Comparison of ENCODE assay signal across 32 cellular contexts in genomic region chr20:43740642-43741041, GRCh38. TPM values are rescaled to one million over a fixed set of nuclear protein-coding genes. Genes with fewer than 3 reads are reported as not detected.
"Had no signal": no experiment of that assay in that cellular context is flagged by ENCODE, and none has a peak within 500 bp of the region (broad histone marks: within the 10 kb centered on the region; RNA-seq: fewer than 3 reads in every experiment).

No MANE protein-coding gene starts in this region.

- H3K27ac Mint-ChIP-seq: stimulated activated effector memory CD8-positive, alpha-beta T cell treated with anti-CD3 and anti-CD28 coated beads, Interleukin-12 subunit alpha, Interleukin-12 subunit beta, amount 100 ng/mL, for 72 hours; stimulated activated memory B cell treated with anti-CD40 and anti-IgM and Interleukin-4, amounts not matched to agents 10 μg/mL and 1 μg/mL and 100 μg/mL, for 72 hours; stimulated activated naive B cell treated with anti-CD40 and anti-IgM and Interleukin-4, amounts not matched to agents 10 μg/mL and 1 μg/mL and 100 μg/mL, for 72 hours; stimulated activated naive CD8-positive, alpha-beta T cell treated with anti-CD3 and anti-CD28 coated beads, Interleukin-15, amount 100 ng/mL, for 72 hours; stimulated activated naive CD8-positive, alpha-beta T cell treated with anti-CD3 and anti-CD28 coated beads, Interleukin-15, Interleukin-2, amounts not matched to agents 100 ng/mL and 50 ng/mL, for 24 hours; type B pancreatic cell had no signal

- H3K4me1 ChIP-seq: suprapubic skin, testis, thyroid gland, tibial artery, tibial nerve, uterus, vagina had no signal

- DNase-seq: stimulated activated CD4-positive, alpha-beta T cell treated with anti-CD3 and anti-CD28 coated beads, Interleukin-2, amount 100 ng/mL, for 48 hours; stimulated activated CD4-positive, alpha-beta T cell treated with anti-CD3 and anti-CD28 coated beads, Interleukin-4, amount 100 ng/mL, for 1 hour; stimulated activated CD4-positive, alpha-beta T cell treated with anti-CD3 and anti-CD28 coated beads, Interleukin-4, amount 100 ng/mL, for 24 hours; stimulated activated CD4-positive, alpha-beta T cell treated with anti-CD3 and anti-CD28 coated beads, Interleukin-4, amount 100 ng/mL, for 4 hours; stimulated activated CD8-positive, alpha-beta memory T cell treated with anti-CD3 and anti-CD28 coated beads, Interleukin-4, amount 100 ng/mL, for 48 hours; stimulated activated naive B cell treated with anti-CD40 and anti-IgM and Interleukin-4, amounts not matched to agents 10 μg/mL and 1 μg/mL and 100 μg/mL, for 72 hours; stimulated activated naive CD4-positive, alpha-beta T cell; stimulated activated naive CD4-positive, alpha-beta T cell treated with Interleukin-2 at 50 U/mL for 16 hours; stimulated activated naive CD8-positive, alpha-beta T cell treated with anti-CD3 and anti-CD28 coated beads, Interleukin-15, amount 100 ng/mL, for 72 hours; stimulated activated naive CD8-positive, alpha-beta T cell treated with anti-CD3 and anti-CD28 coated beads, Interleukin-15, Interleukin-2, amounts not matched to agents 100 U/mL and 50 U/mL, for 24 hours; stomach; substantia nigra; testis; thyroid gland; tibial artery; transverse colon; trophoblast cell; upper lobe of right lung; uterus had no signal

- H3K9me3 Mint-ChIP-seq: stimulated activated effector memory CD8-positive, alpha-beta T cell treated with anti-CD3 and anti-CD28 coated beads, Interleukin-12 subunit alpha, Interleukin-12 subunit beta, amount 100 ng/mL, for 72 hours; stimulated activated naive CD8-positive, alpha-beta T cell treated with anti-CD3 and anti-CD28 coated beads, Interleukin-15, amount 100 ng/mL, for 72 hours; stimulated activated naive CD8-positive, alpha-beta T cell treated with anti-CD3 and anti-CD28 coated beads, Interleukin-15, Interleukin-2, amounts not matched to agents 100 ng/mL and 50 ng/mL, for 24 hours; type B pancreatic cell had no signal

- H3K27me3 Mint-ChIP-seq: stimulated activated memory B cell treated with anti-CD40 and anti-IgM and Interleukin-4, amounts not matched to agents 10 μg/mL and 1 μg/mL and 100 μg/mL, for 72 hours; stimulated activated naive CD8-positive, alpha-beta T cell treated with anti-CD3 and anti-CD28 coated beads, Interleukin-15, Interleukin-2, amounts not matched to agents 100 ng/mL and 50 ng/mL, for 24 hours had no signal

- H3K9me3 ChIP-seq: stomach, suprapubic skin, testis, thoracic aorta, thyroid gland, tibial artery, tibial nerve, transverse colon, upper lobe of right lung, uterus, vagina had no signal

- H3K4me3 ChIP-seq: stomach, suprapubic skin, testis, thoracic aorta, thyroid gland, tibial artery, tibial nerve, transverse colon, upper lobe of right lung, uterus, vagina had no signal

- H3K36me3 Mint-ChIP-seq: stimulated activated effector memory CD8-positive, alpha-beta T cell treated with anti-CD3 and anti-CD28 coated beads, Interleukin-12 subunit alpha, Interleukin-12 subunit beta, amount 100 ng/mL, for 72 hours; type B pancreatic cell had no signal

- H3K27me3 ChIP-seq: testis, thyroid gland, tibial nerve, upper lobe of right lung, uterus, vagina had no signal

- FAIRE-seq: urothelium cell line had no signal

- H3K27ac ChIP-seq: stomach, suprapubic skin, testis, thoracic aorta, thyroid gland, tibial artery, tibial nerve, transverse colon, upper lobe of right lung, uterus, vagina had no signal

- ATAC-seq: stimulated activated effector memory CD8-positive, alpha-beta T cell treated with anti-CD3 and anti-CD28 coated beads, Interleukin-12 subunit alpha, Interleukin-12 subunit beta, amount 100 ng/mL, for 72 hours; stimulated activated memory B cell treated with anti-CD40 and anti-IgM and Interleukin-4, amounts not matched to agents 10 μg/mL and 1 μg/mL and 100 μg/mL, for 72 hours; stimulated activated naive B cell treated with anti-CD40 and anti-IgM and Interleukin-4, amounts not matched to agents 10 μg/mL and 1 μg/mL and 100 μg/mL, for 72 hours; stimulated activated naive CD8-positive, alpha-beta T cell treated with anti-CD3 and anti-CD28 coated beads, Interleukin-15, amount 100 ng/mL, for 72 hours; stimulated activated naive CD8-positive, alpha-beta T cell treated with anti-CD3 and anti-CD28 coated beads, Interleukin-15, Interleukin-2, amounts not matched to agents 100 U/mL and 50 U/mL, for 24 hours; upper lobe of right lung had no signal

- H3K4me3 Mint-ChIP-seq: stimulated activated effector memory CD8-positive, alpha-beta T cell treated with anti-CD3 and anti-CD28 coated beads, Interleukin-12 subunit alpha, Interleukin-12 subunit beta, amount 100 ng/mL, for 72 hours; stimulated activated memory B cell treated with anti-CD40 and anti-IgM and Interleukin-4, amounts not matched to agents 10 μg/mL and 1 μg/mL and 100 μg/mL, for 72 hours; stimulated activated naive B cell treated with anti-CD40 and anti-IgM and Interleukin-4, amounts not matched to agents 10 μg/mL and 1 μg/mL and 100 μg/mL, for 72 hours; stimulated activated naive CD8-positive, alpha-beta T cell treated with anti-CD3 and anti-CD28 coated beads, Interleukin-15, amount 100 ng/mL, for 72 hours; stimulated activated naive CD8-positive, alpha-beta T cell treated with anti-CD3 and anti-CD28 coated beads, Interleukin-15, Interleukin-2, amounts not matched to agents 100 ng/mL and 50 ng/mL, for 24 hours; type B pancreatic cell had no signal

- H3K36me3 ChIP-seq: stomach, suprapubic skin, thoracic aorta, thyroid gland, tibial artery, tibial nerve, transverse colon, upper lobe of right lung, uterus, vagina had no signal

RNA-seq across cellular contexts. Expression of gene GTSF1L, which starts 13.8 kb away (rescaled TPM):
- total RNA-seq: stomach, subcutaneous adipose tissue, suprapubic skin, temporal lobe, thoracic aorta, thyroid gland, tibial nerve, transverse colon, upper lobe of right lung, ureter, urinary bladder, uterus, vagina had no signal
- polyA plus RNA-seq: stomach, urinary bladder had no signal
